ENCODE assay signal across 9 cellular contexts in genomic region chr4:179307297-179308136, GRCh38.
DNase-seq lines count a peak whose midpoint lies in the region; ATAC-seq and TF ChIP-seq lines count a peak whose summit lies in the region.
"Had no signal": no experiment of that assay in that cellular context is flagged by ENCODE, and none has a peak within 500 bp of the region (broad histone marks: within the 10 kb centered on the region; RNA-seq: fewer than 3 reads in every experiment).

No MANE protein-coding gene starts in this region.

- H3K36me3 ChIP-seq in PC-9 (ENCODE audit: low read depth): no peaks in the 10 kb centered on the region
- H3K36me3 ChIP-seq in effector memory CD4-positive, alpha-beta T cell (ENCODE audit: control insufficient read depth, insufficient read depth, low read length): no peaks in the 10 kb centered on the region
- H3K36me3 ChIP-seq: BLaER1 treated with 17β-estradiol and CSF1 and Interleukin-3, amounts not matched to agents 10 nM and 100 nM had no signal

- no peak overlapping the region for H3K4me3 ChIP-seq in PC-9
- no peak overlapping the region for H3K4me3 ChIP-seq in fibroblast of the aortic adventitia (ENCODE audit: low read depth, low read length)
- H3K4me3 ChIP-seq in effector memory CD4-positive, alpha-beta T cell (ENCODE audit: insufficient read depth, low read depth, low read length, poor library complexity, severe bottlenecking): no peak overlapping the region
- H3K4me3 ChIP-seq: BLaER1 treated with 17β-estradiol and CSF1 and Interleukin-3, amounts not matched to agents 10 nM and 100 nM had no signal

- H3K4me2 ChIP-seq in PC-9: no peak overlapping the region
- H3K4me2 ChIP-seq: BLaER1 treated with 17β-estradiol and CSF1 and Interleukin-3, amounts not matched to agents 10 nM and 100 nM had no signal

- DNase-seq in NCI-H1417 (lab: John Stamatoyannopoulos, UW): peak in 2 of 3 experiments; percentile 3 to 23
- DNase-seq in NCI-H1417 treated with DMSO at 0.1 percent for 48 hours (lab: John Stamatoyannopoulos, UW): no peak
- peak in 1 of 2 experiments; percentile 5 for DNase-seq in PC-9
- DNase-seq in fibroblast of the aortic adventitia (ENCODE audit: low read depth): peak; percentile 8
- DNase-seq in stromal cell of bone marrow (ENCODE audit: low read depth): peak; percentile 2
- no peak for DNase-seq in effector memory CD4-positive, alpha-beta T cell

- POLR2A ChIA-PET in PC-9 (lab: Charles Lee; ENCODE audit: unreplicated experiment): no interaction called here

- H3K4me1 ChIP-seq in PC-9 (replicated peaks; ENCODE audit: insufficient read depth): no peaks in the 10 kb centered on the region
- H3K4me1 ChIP-seq in effector memory CD4-positive, alpha-beta T cell (ENCODE audit: control insufficient read depth, insufficient read depth, low read length, poor library complexity, severe bottlenecking): no peaks in the 10 kb centered on the region

- H3F3A ChIP-seq in PC-9 (ENCODE audit: insufficient read depth, low read depth): no peaks in the 10 kb centered on the region

- intact Hi-C loops in PC-9 (cut with micrococcal nuclease; ENCODE audit: unreplicated experiment): loop anchor here (2.0 kb wide), 1 partner anchor 1753 kb away; no protein-coding TSS in a partner anchor

- ATAC-seq in GM18511 (IDR thresholded peaks at IDR 0.05; ENCODE audit: unreplicated experiment): peak; percentile 93
- ATAC-seq in HG02973 (IDR thresholded peaks at IDR 0.05; ENCODE audit: unreplicated experiment): peak; percentile 98

- H3K9me2 ChIP-seq in PC-9 (ENCODE audit: insufficient read depth): no peaks in the 10 kb centered on the region

- H4K20me1 ChIP-seq in PC-9 (ENCODE audit: insufficient read depth): no peaks in the 10 kb centered on the region
- H4K20me1 ChIP-seq: BLaER1 treated with 17β-estradiol and CSF1 and Interleukin-3, amounts not matched to agents 10 nM and 100 nM had no signal

- no peak overlapping the region for H3K27ac ChIP-seq in PC-9
- H3K27ac ChIP-seq in effector memory CD4-positive, alpha-beta T cell (ENCODE audit: insufficient read depth, low read length, poor library complexity, severe bottlenecking): no peak overlapping the region
- H3K27ac ChIP-seq: BLaER1 treated with 17β-estradiol and CSF1 and Interleukin-3, amounts not matched to agents 10 nM and 100 nM had no signal

- TF ChIP-seq CTCF in PC-9 (conservative IDR thresholded peaks at IDR 0.05) (peak; percentile 75), fibroblast of the aortic adventitia (IDR thresholded peaks at IDR 0.05; ENCODE audit: insufficient read depth, low read length) (peak; percentile 43)

- BruUV-seq in PC-9 (replicated peaks; lab: Mats Ljungman, UMichigan): no TSS peak

- CTCF ChIA-PET in PC-9 (lab: Charles Lee): interaction anchor here (0.5 to 0.6 kb wide), 3 partner anchors 182 to 1728 kb away, joined by 3 to 4 read pairs (median 3); no protein-coding TSS in a partner anchor

- no peaks in the 10 kb centered on the region for H3K9me3 ChIP-seq in PC-9 (ENCODE audit: insufficient read depth, low read depth)
- no peaks in the 10 kb centered on the region for H3K9me3 ChIP-seq in effector memory CD4-positive, alpha-beta T cell (ENCODE audit: control insufficient read depth, low read length)

- H3K79me2 ChIP-seq in PC-9 (ENCODE audit: low read depth): no peaks in the 10 kb centered on the region

- H2AFZ ChIP-seq in PC-9: no peak overlapping the region

- H3K27me3 ChIP-seq in PC-9 (ENCODE audit: insufficient read depth, low read depth): no peaks in the 10 kb centered on the region
- H3K27me3 ChIP-seq in effector memory CD4-positive, alpha-beta T cell (replicated peaks; ENCODE audit: control insufficient read depth, insufficient read depth, low read length, poor library complexity, severe bottlenecking): no peaks in the 10 kb centered on the region
- H3K27me3 ChIP-seq: BLaER1 treated with 17β-estradiol and CSF1 and Interleukin-3, amounts not matched to agents 10 nM and 100 nM had no signal

Comparison
In these comparisons a context has a peak if more than half of its experiments do, and no peak if none do; other contexts are left out.
1. DNase-seq: peak in NCI-H1417 (2 of 3), fibroblast of the aortic adventitia (single experiment) and stromal cell of bone marrow (single experiment); none in NCI-H1417 treated with DMSO at 0.1 percent for 48 hours (single experiment) and effector memory CD4-positive, alpha-beta T cell (0 of 3).